ENCODE assay signal across 2 cellular contexts in the genomic region with DNA sequence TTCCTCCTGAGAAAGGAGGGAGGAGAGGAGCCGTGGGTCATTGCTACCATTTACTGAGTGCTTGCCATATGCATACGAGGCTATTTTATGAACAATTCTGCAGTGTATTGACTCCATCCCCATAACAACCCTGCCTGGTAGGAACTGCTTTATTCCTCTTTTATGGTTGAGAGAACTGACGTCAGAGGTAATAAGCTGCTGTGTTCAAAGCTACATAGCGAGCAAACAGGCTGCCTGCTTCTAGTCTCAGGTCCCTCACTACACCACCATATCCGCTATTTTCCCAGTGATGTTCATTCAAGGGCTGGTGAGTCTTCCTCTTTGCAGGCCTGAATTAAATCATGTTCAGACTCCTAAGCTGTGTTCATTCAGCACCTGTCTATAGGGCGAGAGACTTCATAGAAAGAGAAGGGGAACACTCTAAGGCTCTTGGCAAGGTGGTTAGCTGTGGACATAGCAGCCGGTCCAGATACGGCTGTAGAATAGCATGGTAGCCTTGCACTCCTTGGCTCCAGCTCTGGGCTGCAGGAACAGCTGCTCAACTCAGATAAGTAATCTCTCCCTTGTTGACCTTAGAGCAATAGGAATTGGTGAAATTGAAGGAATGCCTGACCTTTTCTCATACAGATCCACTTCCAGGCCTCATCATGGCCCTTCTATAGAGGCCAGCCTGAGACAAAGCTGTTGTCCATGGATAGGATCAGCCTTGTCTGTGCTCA.
TF ChIP-seq lines count a peak whose summit lies in the region.

No MANE protein-coding gene starts in this region.

TF ChIP-seq in IMR-90, 13 proteins besides CTCF, POLR2A, EP300 and RAD21 (continued from another document):
- TF ChIP-seq, protein P1, sequence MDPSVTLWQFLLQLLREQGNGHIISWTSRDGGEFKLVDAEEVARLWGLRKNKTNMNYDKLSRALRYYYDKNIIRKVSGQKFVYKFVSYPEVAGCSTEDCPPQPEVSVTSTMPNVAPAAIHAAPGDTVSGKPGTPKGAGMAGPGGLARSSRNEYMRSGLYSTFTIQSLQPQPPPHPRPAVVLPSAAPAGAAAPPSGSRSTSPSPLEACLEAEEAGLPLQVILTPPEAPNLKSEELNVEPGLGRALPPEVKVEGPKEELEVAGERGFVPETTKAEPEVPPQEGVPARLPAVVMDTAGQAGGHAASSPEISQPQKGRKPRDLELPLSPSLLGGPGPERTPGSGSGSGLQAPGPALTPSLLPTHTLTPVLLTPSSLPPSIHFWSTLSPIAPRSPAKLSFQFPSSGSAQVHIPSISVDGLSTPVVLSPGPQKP (IDR thresholded peaks at IDR 0.05; ENCODE audit: borderline replicate concordance, low read depth, low read length): no peak
- TF ChIP-seq FOS (IDR thresholded peaks at IDR 0.05; ENCODE audit: low read depth, low read length): no peak
- no peak for TF ChIP-seq MAZ (IDR thresholded peaks at IDR 0.05; ENCODE audit: borderline replicate concordance, low read depth, low read length)
- no peak for TF ChIP-seq NFE2L2 (IDR thresholded peaks at IDR 0.05; ENCODE audit: low read depth, low read length)
- TF ChIP-seq, protein P2, sequence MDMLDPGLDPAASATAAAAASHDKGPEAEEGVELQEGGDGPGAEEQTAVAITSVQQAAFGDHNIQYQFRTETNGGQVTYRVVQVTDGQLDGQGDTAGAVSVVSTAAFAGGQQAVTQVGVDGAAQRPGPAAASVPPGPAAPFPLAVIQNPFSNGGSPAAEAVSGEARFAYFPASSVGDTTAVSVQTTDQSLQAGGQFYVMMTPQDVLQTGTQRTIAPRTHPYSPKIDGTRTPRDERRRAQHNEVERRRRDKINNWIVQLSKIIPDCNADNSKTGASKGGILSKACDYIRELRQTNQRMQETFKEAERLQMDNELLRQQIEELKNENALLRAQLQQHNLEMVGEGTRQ (IDR thresholded peaks at IDR 0.05; ENCODE audit: low read depth, low read length): no peak
- TF ChIP-seq MAFK (IDR thresholded peaks at IDR 0.05; ENCODE audit: low read depth, low read length): no peak
- TF ChIP-seq MXI1 (IDR thresholded peaks at IDR 0.05; ENCODE audit: borderline replicate concordance, low read depth, low read length): no peak
- TF ChIP-seq RFX5 (IDR thresholded peaks at IDR 0.05; ENCODE audit: low read depth, low read length): no peak

TF ChIP-seq in neural cell, 6 proteins besides CTCF, POLR2A, EP300 and RAD21:
- TF ChIP-seq, protein P3, sequence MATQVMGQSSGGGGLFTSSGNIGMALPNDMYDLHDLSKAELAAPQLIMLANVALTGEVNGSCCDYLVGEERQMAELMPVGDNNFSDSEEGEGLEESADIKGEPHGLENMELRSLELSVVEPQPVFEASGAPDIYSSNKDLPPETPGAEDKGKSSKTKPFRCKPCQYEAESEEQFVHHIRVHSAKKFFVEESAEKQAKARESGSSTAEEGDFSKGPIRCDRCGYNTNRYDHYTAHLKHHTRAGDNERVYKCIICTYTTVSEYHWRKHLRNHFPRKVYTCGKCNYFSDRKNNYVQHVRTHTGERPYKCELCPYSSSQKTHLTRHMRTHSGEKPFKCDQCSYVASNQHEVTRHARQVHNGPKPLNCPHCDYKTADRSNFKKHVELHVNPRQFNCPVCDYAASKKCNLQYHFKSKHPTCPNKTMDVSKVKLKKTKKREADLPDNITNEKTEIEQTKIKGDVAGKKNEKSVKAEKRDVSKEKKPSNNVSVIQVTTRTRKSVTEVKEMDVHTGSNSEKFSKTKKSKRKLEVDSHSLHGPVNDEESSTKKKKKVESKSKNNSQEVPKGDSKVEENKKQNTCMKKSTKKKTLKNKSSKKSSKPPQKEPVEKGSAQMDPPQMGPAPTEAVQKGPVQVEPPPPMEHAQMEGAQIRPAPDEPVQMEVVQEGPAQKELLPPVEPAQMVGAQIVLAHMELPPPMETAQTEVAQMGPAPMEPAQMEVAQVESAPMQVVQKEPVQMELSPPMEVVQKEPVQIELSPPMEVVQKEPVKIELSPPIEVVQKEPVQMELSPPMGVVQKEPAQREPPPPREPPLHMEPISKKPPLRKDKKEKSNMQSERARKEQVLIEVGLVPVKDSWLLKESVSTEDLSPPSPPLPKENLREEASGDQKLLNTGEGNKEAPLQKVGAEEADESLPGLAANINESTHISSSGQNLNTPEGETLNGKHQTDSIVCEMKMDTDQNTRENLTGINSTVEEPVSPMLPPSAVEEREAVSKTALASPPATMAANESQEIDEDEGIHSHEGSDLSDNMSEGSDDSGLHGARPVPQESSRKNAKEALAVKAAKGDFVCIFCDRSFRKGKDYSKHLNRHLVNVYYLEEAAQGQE (IDR thresholded peaks at IDR 0.05; ENCODE audit: borderline replicate concordance): no peak
- TF ChIP-seq EZH2 (IDR thresholded peaks at IDR 0.05; ENCODE audit: borderline replicate concordance, insufficient read depth, low read length, poor library complexity, severe bottlenecking) (no peak), MXI1 (conservative IDR thresholded peaks at IDR 0.05; ENCODE audit: poor library complexity, severe bottlenecking) (no peak), POLR2AphosphoS5 (IDR thresholded peaks at IDR 0.05) (no peak), TAF1 (IDR thresholded peaks at IDR 0.05; ENCODE audit: low read depth) (no peak), SMC3 (conservative IDR thresholded peaks at IDR 0.05; ENCODE audit: poor library complexity) (no peak)
